Comparison of ENCODE assay signal across 36 cellular contexts in genomic region chr5:3875144-3875543, GRCh38.
A peak's percentile ranks its signal among the peaks of the same experiment; 100 is the strongest.
DNase-seq lines count a peak whose midpoint lies in the region; ATAC-seq, FAIRE-seq and TF ChIP-seq lines count a peak whose summit lies in the region.
"Had no signal": no experiment of that assay in that cellular context is flagged by ENCODE, and none has a peak within 500 bp of the region (broad histone marks: within the 10 kb centered on the region; RNA-seq: fewer than 3 reads in every experiment).

No MANE protein-coding gene starts in this region.

- H3K4me3 Mint-ChIP-seq in osteocyte (ENCODE audit: unreplicated experiment) = no peak overlapping the region
- H3K4me3 Mint-ChIP-seq: B cell; CD14-positive monocyte; CD4-positive, alpha-beta memory T cell; CD4-positive, alpha-beta T cell; CD4-positive, CD25-positive, alpha-beta regulatory T cell; CD8-positive, alpha-beta memory T cell; CD8-positive, alpha-beta T cell had no signal

- H3K9me3 Mint-ChIP-seq in osteocyte (ENCODE audit: unreplicated experiment) = peaks cover 50% of the 10 kb centered on the region

- ATAC-seq in DND-41 (ENCODE audit: insufficient read depth, low read depth) = no peak
- no peak for ATAC-seq in HG03159 (IDR thresholded peaks at IDR 0.05; ENCODE audit: unreplicated experiment)
- ATAC-seq: A549; CD8-positive, alpha-beta T cell had no signal

- no peak overlapping the region for H2AFZ ChIP-seq in DND-41 (ENCODE audit: low read depth, low read length)

- 0 out of 2 replicates have a peak overlapping the region, but pooled peaks have one; percentile 8 for H3K27ac ChIP-seq in DND-41 (ENCODE audit: low read length)
- H3K27ac ChIP-seq in adrenal gland = no peak overlapping the region
- H3K27ac ChIP-seq in kidney (ENCODE audit: low read depth in 2 of 2, low read length in 2 of 2) = no peak overlapping the region
- H3K27ac ChIP-seq: 22Rv1; A549; BLaER1; BLaER1 treated with 17β-estradiol and CSF1 and Interleukin-3, amounts not matched to agents 10 nM and 100 nM; C4-2B had no signal

- H3K79me2 ChIP-seq in DND-41 (ENCODE audit: insufficient read depth, low read length) = no peaks in the 10 kb centered on the region

- intact Hi-C loops in adrenal gland (cut with DNase I) = no loop called here
- intact Hi-C loops in kidney (cut with DNase I) = no loop called here

- H3K27me3 ChIP-seq in DND-41 (ENCODE audit: insufficient read depth, low read length, poor library complexity) (no peaks in the 10 kb centered on the region), adrenal gland (no peaks in the 10 kb centered on the region)
- H3K27me3 ChIP-seq: BE2C; BLaER1; BLaER1 treated with 17β-estradiol and CSF1 and Interleukin-3, amounts not matched to agents 10 nM and 100 nM had no signal

- H3K27me3 Mint-ChIP-seq in osteocyte (ENCODE audit: unreplicated experiment) = no peaks in the 10 kb centered on the region
- H3K27me3 Mint-ChIP-seq: B cell; CD4-positive, alpha-beta memory T cell; CD4-positive, alpha-beta T cell; CD4-positive, CD25-positive, alpha-beta regulatory T cell; CD8-positive, alpha-beta memory T cell had no signal

- H3K27ac Mint-ChIP-seq in osteocyte (ENCODE audit: unreplicated experiment) = no peak overlapping the region
- H3K27ac Mint-ChIP-seq: B cell; CD14-positive monocyte; CD4-positive, alpha-beta memory T cell; CD4-positive, alpha-beta T cell; CD4-positive, CD25-positive, alpha-beta regulatory T cell; CD8-positive, alpha-beta memory T cell; CD8-positive, alpha-beta T cell had no signal

- H3K36me3 ChIP-seq in DND-41 (ENCODE audit: insufficient read depth, low read length) = no peaks in the 10 kb centered on the region
- no peaks in the 10 kb centered on the region for H3K36me3 ChIP-seq in adrenal gland (replicated peaks in 1 of 2)
- H3K36me3 ChIP-seq in kidney (ENCODE audit: control insufficient read depth in 1 of 2, insufficient read depth in 2 of 2, low read length in 2 of 2) = no peaks in the 10 kb centered on the region
- H3K36me3 ChIP-seq: BE2C; BLaER1; BLaER1 treated with 17β-estradiol and CSF1 and Interleukin-3, amounts not matched to agents 10 nM and 100 nM had no signal

- WGBS in adrenal gland, 4 donors = 33 to 55% (median 42%) methylated on average over 10 of the region's 10 CpGs

- no peak for FAIRE-seq in kidney (lab: Jason Lieb, UNC)
- FAIRE-seq: A204.1, A549, D721Med had no signal

- no peaks in the 10 kb centered on the region for H3K36me3 Mint-ChIP-seq in osteocyte (ENCODE audit: unreplicated experiment)
- H3K36me3 Mint-ChIP-seq: CD14-positive monocyte; CD4-positive, alpha-beta memory T cell; CD4-positive, CD25-positive, alpha-beta regulatory T cell; CD8-positive, alpha-beta memory T cell; CD8-positive, alpha-beta T cell had no signal

- TF ChIP-seq CTCF in DND-41 (IDR thresholded peaks at IDR 0.05; ENCODE audit: borderline replicate concordance, extremely low read depth, low read length, poor library complexity, severe bottlenecking) (no peak), adrenal gland (IDR thresholded peaks at IDR 0.05) (no peak), kidney (IDR thresholded peaks at IDR 0.05; ENCODE audit: borderline replicate concordance, extremely low read depth, insufficient read depth) (no peak), osteocyte (IDR thresholded peaks at IDR 0.05) (no peak)

- H3K4me1 Mint-ChIP-seq in osteocyte (ENCODE audit: unreplicated experiment) = no peaks in the 10 kb centered on the region
- H3K4me1 Mint-ChIP-seq: B cell; CD14-positive monocyte; CD4-positive, alpha-beta memory T cell; CD4-positive, CD25-positive, alpha-beta regulatory T cell; CD8-positive, alpha-beta memory T cell had no signal

- no peak overlapping the region for H3K4me2 ChIP-seq in DND-41 (ENCODE audit: insufficient read depth, low read length)
- H3K4me2 ChIP-seq: A549; BLaER1; BLaER1 treated with 17β-estradiol and CSF1 and Interleukin-3, amounts not matched to agents 10 nM and 100 nM had no signal

- TF ChIP-seq POLR2A in adrenal gland (IDR thresholded peaks at IDR 0.05) = no peak

- H3K9ac ChIP-seq in DND-41 (ENCODE audit: low read depth, low read length) (no peak overlapping the region), kidney (ENCODE audit: low read length in 2 of 2) (no peak overlapping the region)
- H3K9ac ChIP-seq: BLaER1; BLaER1 treated with 17β-estradiol and CSF1 and Interleukin-3, amounts not matched to agents 10 nM and 100 nM had no signal

- H3K4me1 ChIP-seq in DND-41 (ENCODE audit: insufficient read depth, low read length) (peaks cover 20% of the 10 kb centered on the region), adrenal gland (replicated peaks in 1 of 2) (no peaks in the 10 kb centered on the region), kidney (ENCODE audit: control insufficient read depth in 1 of 2, insufficient read depth in 1 of 2, low read depth in 1 of 2, low read length in 2 of 2) (no peaks in the 10 kb centered on the region)
- H3K4me1 ChIP-seq: A549, BE2C, Caco-2 had no signal

- DNase-seq in DND-41 (no peak), adrenal gland (peak in 4 of 7 donors; percentile 18 to 43 (median 22)), kidney (peak; percentile 64), osteocyte (ENCODE audit: extremely low spot score, unreplicated experiment) (peak; percentile 48), GM03348 (ENCODE audit: low spot score) (no peak), HuH-7.5 (ENCODE audit: low spot score) (no peak), ureter (ENCODE audit: low spot score) (no peak)
- DNase-seq: 8988T; ACHN; AML-193; BE2C; C1 segment of cervical spinal cord; Caco-2; Calu3; CD4-positive, alpha-beta memory T cell; CD4-positive, alpha-beta T cell; CD4-positive, CD25-positive, alpha-beta regulatory T cell; CD8-positive, alpha-beta memory T cell; CD8-positive, alpha-beta T cell; COR-L47; DMS 273 treated with DMSO at 0.1 percent for 48 hours; DMS153; DMS53; DMS79; DMS79 treated with DMSO at 0.1 percent for 48 hours; EL had no signal

- H3K4me3 ChIP-seq in DND-41 (ENCODE audit: low read depth in 1 of 2, low read length in 2 of 2) (no peak overlapping the region), adrenal gland (peak overlapping the region in 1 of 4 donors; percentile 26), kidney (ENCODE audit: low read length in 2 of 2) (no peak overlapping the region)
- H3K4me3 ChIP-seq: A549; BLaER1; BLaER1 treated with 17β-estradiol and CSF1 and Interleukin-3, amounts not matched to agents 10 nM and 100 nM had no signal

- H4K20me1 ChIP-seq in DND-41 (ENCODE audit: insufficient read depth, low read length) = no peaks in the 10 kb centered on the region
- H4K20me1 ChIP-seq: BLaER1; BLaER1 treated with 17β-estradiol and CSF1 and Interleukin-3, amounts not matched to agents 10 nM and 100 nM had no signal

- H3K9me3 ChIP-seq in DND-41 (ENCODE audit: insufficient read depth, low read length, severe bottlenecking) (peaks cover 23% of the 10 kb centered on the region), adrenal gland (replicated peaks in 1 of 3) (no peaks in the 10 kb centered on the region), kidney (ENCODE audit: control insufficient read depth in 1 of 2, low read length in 2 of 2) (peaks cover 0 to 11% of the 10 kb centered on the region in 2 donors)
- H3K9me3 ChIP-seq: A549, BE2C, Caco-2 had no signal

Comparison
In these comparisons a context has a peak if more than half of its experiments do, and no peak if none do; other contexts are left out.
1. DNase-seq: peak in adrenal gland (4 of 7), kidney (single experiment) and osteocyte (single experiment); none in DND-41 (single experiment), GM03348 (single experiment), HuH-7.5 (single experiment) and ureter (single experiment).